ENCODE assay signal across 8 cellular contexts in the genomic region with DNA sequence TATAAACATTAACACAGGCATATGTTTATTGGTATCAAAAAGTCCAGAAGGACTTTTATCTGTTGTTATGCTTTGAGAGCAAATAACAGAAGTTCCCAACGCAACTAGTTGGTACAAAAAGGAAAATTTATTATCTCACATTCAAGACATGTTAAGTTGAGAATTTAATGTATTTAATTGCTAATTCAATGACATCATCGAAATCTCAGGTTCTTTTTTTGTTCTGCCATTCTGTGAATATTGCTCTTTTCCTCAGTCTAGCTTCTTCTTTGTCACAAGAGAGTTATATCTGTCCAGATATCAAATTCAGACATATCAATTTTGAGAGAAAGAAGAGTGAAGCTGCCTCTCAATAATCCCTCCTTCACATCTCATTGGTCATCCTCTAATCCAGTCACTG.
"Had no signal": no experiment of that assay in that cellular context is flagged by ENCODE, and none has a peak within 500 bp of the region (broad histone marks: within the 10 kb centered on the region; RNA-seq: fewer than 3 reads in every experiment).

No MANE protein-coding gene starts in this region.

- H3K4me3 ChIP-seq: GM12878 had no signal

- FAIRE-seq: G401.6, GM12878, GM12891, GM12892, GM18507, GM19239 had no signal

- DNase-seq: GDM1, GF-D8 had no signal

- ATAC-seq: GM12878 had no signal
